In the genomic region with DNA sequence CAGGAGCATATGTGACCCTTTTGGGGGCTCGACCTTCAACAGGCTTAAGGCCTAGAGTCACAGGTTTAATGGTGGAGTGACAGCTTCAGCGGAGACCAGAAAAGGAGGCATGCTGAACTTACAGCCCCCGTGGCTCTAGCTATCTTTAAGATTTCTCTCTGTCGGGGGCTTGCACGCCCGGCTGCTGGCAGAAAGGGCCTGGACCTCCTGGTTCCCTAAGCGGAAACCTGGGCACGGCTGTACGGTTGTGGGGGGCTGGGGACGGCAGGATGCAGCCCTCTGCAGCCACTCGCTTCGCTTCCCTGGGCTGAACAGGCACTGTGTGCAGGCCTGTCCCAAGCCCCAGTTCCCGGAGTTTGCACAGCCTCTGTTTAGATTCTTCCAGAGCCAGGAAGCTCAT, we compare ENCODE assay signal across 9 cellular contexts. TPM values are rescaled to one million over a fixed set of nuclear protein-coding genes. Genes with fewer than 3 reads are reported as not detected.
DNase-seq lines count a peak whose midpoint lies in the region; ATAC-seq and TF ChIP-seq lines count a peak whose summit lies in the region.
"Had no signal": no experiment of that assay in that cellular context is flagged by ENCODE, and none has a peak within 500 bp of the region (broad histone marks: within the 10 kb centered on the region; RNA-seq: fewer than 3 reads in every experiment).

No MANE protein-coding gene starts in this region.

- peaks cover 4% of the 10 kb centered on the region for H3K4me1 ChIP-seq in mesodermal cell (ENCODE audit: control insufficient read depth, insufficient read depth, low read length, poor library complexity, severe bottlenecking)
- H3K4me1 ChIP-seq in suprapubic skin = peaks cover 15% of the 10 kb centered on the region

- H3K9me3 ChIP-seq in mesodermal cell (ENCODE audit: control insufficient read depth, low read length) (no peaks in the 10 kb centered on the region), suprapubic skin (no peaks in the 10 kb centered on the region)

- TF ChIP-seq EP300 in suprapubic skin (IDR thresholded peaks at IDR 0.05) = no peak

- DNase-seq in NCI-H82 (lab: John Stamatoyannopoulos, UW) (peak; percentile 66), NCI-H82 treated with DMSO at 0.1 percent for 48 hours (lab: John Stamatoyannopoulos, UW; ENCODE audit: unreplicated experiment) (no peak), astrocyte of the hippocampus (ENCODE audit: low read depth, low spot score) (peak; percentile 6), suprapubic skin (ENCODE audit: low spot score in 2 of 2) (no peak), NCI-H524 treated with DMSO at 0.1 percent for 48 hours (lab: John Stamatoyannopoulos, UW) (no peak)
- no peak for DNase-seq in activated CD4-positive, CD25-positive, alpha-beta regulatory T cell treated with anti-CD3 and anti-CD28 coated beads, Interleukin-2, amount 50 U/mL, for 72 hours

- H3K27me3 ChIP-seq in suprapubic skin = peaks cover 27% of the 10 kb centered on the region

- H3K27ac ChIP-seq in mesodermal cell (ENCODE audit: low read depth, low read length, severe bottlenecking) = no peak overlapping the region
- H3K27ac ChIP-seq in suprapubic skin = no peak overlapping the region
- H3K27ac ChIP-seq: KMS-11 had no signal

- WGBS in mesodermal cell (ENCODE audit: insufficient coverage in 2 of 2), 2 experiments = 51 to 52% methylated on average over 13 of the region's 13 CpGs
- 52% methylated on average over 12 of the region's 13 CpGs for WGBS in suprapubic skin

- TF ChIP-seq CTCF in suprapubic skin (IDR thresholded peaks at IDR 0.05) = no peak

- H3K36me3 ChIP-seq in mesodermal cell (ENCODE audit: control insufficient read depth, insufficient read depth, low read length) (no peaks in the 10 kb centered on the region), suprapubic skin (no peaks in the 10 kb centered on the region)

- TF ChIP-seq POLR2A in suprapubic skin (IDR thresholded peaks at IDR 0.05) = no peak

- H3K4me3 ChIP-seq in mesodermal cell (ENCODE audit: extremely low read depth, insufficient read depth, low read length, poor library complexity, severe bottlenecking) (peak overlapping the region; percentile 58), suprapubic skin (peak overlapping the region; percentile 63)

- ATAC-seq in HG03097 (IDR thresholded peaks at IDR 0.05; ENCODE audit: low FRiP score, unreplicated experiment) = no peak

RNA-seq across cellular contexts. Expression of a gene that starts 0.5 kb away (rescaled TPM):
- polyA plus RNA-seq in mesodermal cell (2013, experiment 1 of 2) = 7.3 TPM
- 6.3 TPM for polyA plus RNA-seq in mesodermal cell (2013, experiment 2 of 2)
- 1 to 10 TPM; 1.4 to 5.6 (median 1.7) TPM for total RNA-seq in suprapubic skin

Comparison
In these comparisons a context has a peak if more than half of its experiments do, and no peak if none do; other contexts are left out.
1. DNase-seq: peak in NCI-H82 (single experiment) and astrocyte of the hippocampus (single experiment); none in NCI-H82 treated with DMSO at 0.1 percent for 48 hours (single experiment), suprapubic skin (0 of 2), NCI-H524 treated with DMSO at 0.1 percent for 48 hours (single experiment) and activated CD4-positive, CD25-positive, alpha-beta regulatory T cell treated with anti-CD3 and anti-CD28 coated beads, Interleukin-2, amount 50 U/mL, for 72 hours (single experiment).